Comparison of ENCODE assay signal across 8 cellular contexts in the genomic region with DNA sequence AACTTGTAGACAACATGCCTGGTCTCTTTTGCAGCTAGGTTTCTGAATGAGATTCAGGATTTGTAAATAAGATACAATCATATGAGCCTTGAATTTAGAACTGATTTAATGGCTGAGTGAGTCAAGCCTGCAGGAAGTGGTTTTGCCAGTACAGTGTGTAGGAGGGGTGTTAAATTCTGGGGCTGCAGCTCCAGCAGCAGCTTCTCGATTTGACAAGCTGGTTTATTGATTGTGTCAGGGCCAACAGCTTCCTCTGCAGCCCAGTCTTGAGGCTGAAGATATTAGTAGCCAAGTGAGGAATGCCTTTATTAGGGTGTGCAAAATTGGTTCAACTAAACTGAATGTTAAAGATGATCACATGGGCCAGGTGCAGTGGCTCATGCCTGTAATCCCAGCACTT.
DNase-seq lines count a peak whose midpoint lies in the region; ATAC-seq and TF ChIP-seq lines count a peak whose summit lies in the region.

No MANE protein-coding gene starts in this region.

- H3K27ac Mint-ChIP-seq in T-helper 2 cell treated with Interferon-gamma antibody and Interleukin-4, amounts not matched to agents 5 μg/mL and 100 μg/mL, for 36 hours, result no peak overlapping the region

- H3K36me3 ChIP-seq in MM.1S (replicated peaks; ENCODE audit: insufficient read depth, low read length), result no peaks in the 10 kb centered on the region

- H3K36me3 Mint-ChIP-seq in T-helper 2 cell treated with Interferon-gamma antibody and Interleukin-4, amounts not matched to agents 5 μg/mL and 100 μg/mL, for 36 hours (ENCODE audit: low read depth), result no peaks in the 10 kb centered on the region

- ATAC-seq in GM21576 (IDR thresholded peaks at IDR 0.05; ENCODE audit: unreplicated experiment) (no peak), GM19035 (IDR thresholded peaks at IDR 0.05; ENCODE audit: unreplicated experiment) (no peak)

- DNase-seq in GM04503 (ENCODE audit: low read depth) (peak; percentile 53), epithelial cell of esophagus (ENCODE audit: low read depth) (peak; percentile 39), MM.1S (no peak), islet precursor cell (no peak)
- DNase-seq in T-helper 2 cell treated with Interferon-gamma antibody and Interleukin-4, amounts not matched to agents 5 μg/mL and 100 μg/mL, for 36 hours (ENCODE audit: low spot score), result peak; percentile 58
- peak; percentile 61 for DNase-seq in stimulated activated CD4-positive, alpha-beta T cell treated with anti-CD3 and anti-CD28 coated beads, Interleukin-1b, Interleukin-23, amount 100 ng/mL, for 48 hours

- peaks cover 22% of the 10 kb centered on the region for H3K4me1 Mint-ChIP-seq in T-helper 2 cell treated with Interferon-gamma antibody and Interleukin-4, amounts not matched to agents 5 μg/mL and 100 μg/mL, for 36 hours (ENCODE audit: low read depth)

- no peak overlapping the region for H3K9ac ChIP-seq in MM.1S (ENCODE audit: low read length)

- H3K9me2 ChIP-seq in MM.1S (replicated peaks; ENCODE audit: insufficient read depth, low read length), result no peaks in the 10 kb centered on the region

- no peaks in the 10 kb centered on the region for H3K79me2 ChIP-seq in MM.1S (ENCODE audit: low read length)

- H3K4me3 ChIP-seq in epithelial cell of esophagus (ENCODE audit: low read length) (no peak overlapping the region), MM.1S (ENCODE audit: low read length) (no peak overlapping the region)

- H3K4me2 ChIP-seq in MM.1S (ENCODE audit: low read depth, low read length), result no peak overlapping the region

- no peaks in the 10 kb centered on the region for H3K9me3 ChIP-seq in MM.1S (replicated peaks; ENCODE audit: insufficient read depth, low read length)

- TF ChIP-seq CTCF in epithelial cell of esophagus (IDR thresholded peaks at IDR 0.05; ENCODE audit: insufficient read depth, low read depth, low read length, missing control alignments) (no peak), MM.1S (IDR thresholded peaks at IDR 0.05; ENCODE audit: low read length) (no peak)

- no peak overlapping the region for H2AFZ ChIP-seq in MM.1S (ENCODE audit: low read length)

- no peak overlapping the region for H3K27ac ChIP-seq in MM.1S (ENCODE audit: low read length)

- peaks cover 11% of the 10 kb centered on the region; the same call in 1 of the 2 replicates for H3K27me3 ChIP-seq in MM.1S (replicated peaks; ENCODE audit: insufficient read depth, low read length)

- H4K20me1 ChIP-seq in MM.1S (ENCODE audit: insufficient read depth, low read length), result no peaks in the 10 kb centered on the region

- no peaks in the 10 kb centered on the region for H3K9me3 Mint-ChIP-seq in T-helper 2 cell treated with Interferon-gamma antibody and Interleukin-4, amounts not matched to agents 5 μg/mL and 100 μg/mL, for 36 hours

- peaks cover 22% of the 10 kb centered on the region for H3K27me3 Mint-ChIP-seq in T-helper 2 cell treated with Interferon-gamma antibody and Interleukin-4, amounts not matched to agents 5 μg/mL and 100 μg/mL, for 36 hours (ENCODE audit: low read depth)

- no peak overlapping the region for H3K4me3 Mint-ChIP-seq in T-helper 2 cell treated with Interferon-gamma antibody and Interleukin-4, amounts not matched to agents 5 μg/mL and 100 μg/mL, for 36 hours

- H3K4me1 ChIP-seq in MM.1S (ENCODE audit: low read length), result no peaks in the 10 kb centered on the region

- no peaks in the 10 kb centered on the region for H3F3A ChIP-seq in MM.1S (ENCODE audit: insufficient read depth, low read length)

Comparison
In these comparisons a context has a peak if more than half of its experiments do, and no peak if none do; other contexts are left out.
1. DNase-seq: peak in GM04503 (single experiment), T-helper 2 cell treated with Interferon-gamma antibody and Interleukin-4, amounts not matched to agents 5 μg/mL and 100 μg/mL, for 36 hours (single experiment), epithelial cell of esophagus (single experiment) and stimulated activated CD4-positive, alpha-beta T cell treated with anti-CD3 and anti-CD28 coated beads, Interleukin-1b, Interleukin-23, amount 100 ng/mL, for 48 hours (single experiment); none in MM.1S (single experiment) and islet precursor cell (single experiment).